In the genomic region with DNA sequence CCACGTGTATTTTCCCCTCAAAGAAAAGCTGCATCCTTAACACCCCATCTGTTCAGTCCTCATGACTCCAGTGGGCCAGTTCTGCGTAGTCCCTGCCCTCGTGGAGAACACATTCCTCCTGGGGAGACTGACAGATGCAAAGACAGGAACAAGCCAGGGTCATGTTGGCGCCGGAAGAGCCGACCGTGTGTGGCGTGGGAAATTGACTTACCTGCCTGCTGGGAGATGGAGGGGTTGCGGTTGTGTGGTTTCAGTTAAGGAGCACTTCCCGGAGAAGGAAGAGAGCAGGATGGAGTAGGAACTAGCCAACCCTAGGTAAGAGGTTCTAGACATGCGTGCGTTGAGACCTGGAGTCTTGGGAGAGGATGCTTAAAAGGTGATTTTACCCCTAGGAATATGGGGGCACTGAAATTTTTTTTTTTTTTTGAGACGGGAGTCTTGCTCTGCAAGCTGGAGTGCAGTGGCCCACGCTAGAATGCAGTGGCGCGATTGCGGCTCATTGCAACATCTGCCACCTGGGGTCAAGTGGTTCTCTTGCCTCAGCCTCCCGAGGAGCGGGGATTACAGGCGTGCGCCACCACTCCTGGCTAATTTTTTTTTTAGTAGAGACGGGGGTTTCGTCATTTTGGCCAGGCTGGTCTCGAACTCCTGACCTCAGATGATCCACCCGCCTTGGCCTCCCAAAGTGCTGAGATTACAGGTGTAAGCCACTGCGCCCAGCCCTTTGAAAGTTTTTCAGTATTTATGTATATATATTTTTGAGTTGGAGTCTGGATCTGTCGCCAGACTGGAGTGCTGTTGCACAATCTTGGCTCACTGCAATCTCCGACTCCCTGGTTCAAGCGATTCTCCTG, we compare ENCODE assay signal across 9 cellular contexts. TPM values are rescaled to one million over a fixed set of nuclear protein-coding genes. Genes with fewer than 3 reads are reported as not detected.
DNase-seq lines count a peak whose midpoint lies in the region; ATAC-seq, FAIRE-seq and TF ChIP-seq lines count a peak whose summit lies in the region.
"Had no signal": no experiment of that assay in that cellular context is flagged by ENCODE, and none has a peak within 500 bp of the region (broad histone marks: within the 10 kb centered on the region; RNA-seq: fewer than 3 reads in every experiment).

No MANE protein-coding gene starts in this region.

- H3K27me3 ChIP-seq in A673 (replicated peaks; ENCODE audit: insufficient read depth, low read depth, low read length, poor library complexity) (no peaks in the 10 kb centered on the region), HAP-1 (ENCODE audit: low read depth) (no peaks in the 10 kb centered on the region)

- H3K4me1 Mint-ChIP-seq in activated CD4-positive, alpha-beta T cell treated with anti-CD3 and anti-CD28 coated beads, Interleukin-2, amount 10 ng/mL, durations not matched to agents 7 days and 5 days: peaks cover 42% of the 10 kb centered on the region

- POLR2A ChIA-PET in A673 (lab: Charles Lee; ENCODE audit: low non-redundant PET): no interaction called here
- POLR2A ChIA-PET in activated CD4-positive, alpha-beta T cell treated with anti-CD3 and anti-CD28 coated beads, Interleukin-2, amount 10 ng/mL, durations not matched to agents 7 days and 5 days (lab: Charles Lee): no interaction called here

- H3K27ac ChIP-seq in A673 (ENCODE audit: low read depth, low read length, poor library complexity, severe bottlenecking): no peak overlapping the region

- peaks cover 26% of the 10 kb centered on the region for H3K36me3 Mint-ChIP-seq in activated CD4-positive, alpha-beta T cell treated with anti-CD3 and anti-CD28 coated beads, Interleukin-2, amount 10 ng/mL, durations not matched to agents 7 days and 5 days (ENCODE audit: low read depth)

- peak overlapping the region; percentile 87 for H3K4me3 Mint-ChIP-seq in activated CD4-positive, alpha-beta T cell treated with anti-CD3 and anti-CD28 coated beads, Interleukin-2, amount 10 ng/mL, durations not matched to agents 7 days and 5 days

- no peaks in the 10 kb centered on the region for H3K27me3 Mint-ChIP-seq in activated CD4-positive, alpha-beta T cell treated with anti-CD3 and anti-CD28 coated beads, Interleukin-2, amount 10 ng/mL, durations not matched to agents 7 days and 5 days

- in situ Hi-C loops in HAP-1 (cut with MboI; ENCODE audit: low sequenced_read_pairs): no loop called here

- H3K36me3 ChIP-seq in A673 (ENCODE audit: insufficient read depth, low read length, poor library complexity, severe bottlenecking) (peaks cover 16% of the 10 kb centered on the region), HAP-1 (replicated peaks) (peaks cover 27% of the 10 kb centered on the region)

- no peak for FAIRE-seq in H54 (lab: Jason Lieb, UNC)

- no TSS peak for BruUV-seq in A673 (replicated peaks; lab: Mats Ljungman, UMichigan)

- TF ChIP-seq POLR2A in GM18505 (IDR thresholded peaks at IDR 0.05; ENCODE audit: borderline replicate concordance, extremely low read depth, insufficient read depth, insufficient read length): no peak
- no peak for TF ChIP-seq POLR2A in H54 (IDR thresholded peaks at IDR 0.05; ENCODE audit: low read depth, low read length)

- no peaks in the 10 kb centered on the region for H3K9me3 Mint-ChIP-seq in activated CD4-positive, alpha-beta T cell treated with anti-CD3 and anti-CD28 coated beads, Interleukin-2, amount 10 ng/mL, durations not matched to agents 7 days and 5 days

- CTCF ChIA-PET in A673 (lab: Charles Lee): interaction anchor here (1.0 kb wide), 1 partner anchor 17 kb away, joined by 8 read pairs; no protein-coding TSS in a partner anchor
- CTCF ChIA-PET in activated CD4-positive, alpha-beta T cell treated with anti-CD3 and anti-CD28 coated beads, Interleukin-2, amount 10 ng/mL, durations not matched to agents 7 days and 5 days (lab: Charles Lee): interaction anchor here (0.6 to 1.6 kb wide), 2 partner anchors 44 to 81 kb away, joined by 4 read pairs; no protein-coding TSS in a partner anchor

- no peak for TF ChIP-seq CTCF in A673 (conservative IDR thresholded peaks at IDR 0.05; ENCODE audit: low read depth, low read length)
- no peak for TF ChIP-seq CTCF in fibroblast of pulmonary artery (IDR thresholded peaks at IDR 0.05; ENCODE audit: low read length, missing control alignments)
- no peak for TF ChIP-seq CTCF in retinal pigment epithelial cell (conservative IDR thresholded peaks at IDR 0.05; ENCODE audit: low read depth, low read length)

- peak overlapping the region; percentile 97 for H3K27ac Mint-ChIP-seq in activated CD4-positive, alpha-beta T cell treated with anti-CD3 and anti-CD28 coated beads, Interleukin-2, amount 10 ng/mL, durations not matched to agents 7 days and 5 days

- H3K9me3 ChIP-seq in A673 (ENCODE audit: low read depth, low read length, poor library complexity, severe bottlenecking) (no peaks in the 10 kb centered on the region), HAP-1 (no peaks in the 10 kb centered on the region)

- intact Hi-C loops in A673 (cut with micrococcal nuclease; ENCODE audit: unreplicated experiment): no loop called here

- H3K4me1 ChIP-seq in A673 (ENCODE audit: insufficient read depth, low read length, poor library complexity, severe bottlenecking) (peaks cover 8% of the 10 kb centered on the region), HAP-1 (peaks cover 2% of the 10 kb centered on the region; the same call in 1 of the 2 replicates)

- no peak for ATAC-seq in GM18505 (IDR thresholded peaks at IDR 0.05; ENCODE audit: unreplicated experiment)

- peak overlapping the region; percentile 78 for H3K4me3 ChIP-seq in A673 (ENCODE audit: low read depth, low read length, poor library complexity, severe bottlenecking)
- peak overlapping the region; percentile 94 for H3K4me3 ChIP-seq in HAP-1
- peak overlapping the region; percentile 81 for H3K4me3 ChIP-seq in fibroblast of pulmonary artery (replicated peaks; ENCODE audit: low read depth, low read length)
- peak overlapping the region; percentile 68 for H3K4me3 ChIP-seq in retinal pigment epithelial cell (ENCODE audit: low read length)

- DNase-seq in A673 (ENCODE audit: low spot score) (no peak), HAP-1 (ENCODE audit: low spot score in 2 of 2) (peak; percentile 34 to 43), fibroblast of pulmonary artery (ENCODE audit: low read depth) (peak; percentile 37), retinal pigment epithelial cell (ENCODE audit: low read depth) (no peak), KG1 (lab: John Stamatoyannopoulos, UW) (no peak), H54 (ENCODE audit: insufficient read length, low spot score) (no peak)
- DNase-seq in activated CD4-positive, alpha-beta T cell treated with anti-CD3 and anti-CD28 coated beads, Interleukin-2, amount 10 ng/mL, durations not matched to agents 7 days and 5 days: peak; percentile 19

RNA-seq across cellular contexts. Expression of a gene that starts 1.4 kb away (rescaled TPM):
- 46.4 and 57.3 TPM in 2 replicates for total RNA-seq in A673 (2021)
- total RNA-seq in activated CD4-positive, alpha-beta T cell treated with anti-CD3 and anti-CD28 coated beads, Interleukin-2, amount 10 ng/mL, durations not matched to agents 7 days and 5 days: 10 to 100 TPM; 65.3 to 65.9 TPM

RNA-seq across cellular contexts. Expression of a gene that starts 21.8 kb away (rescaled TPM):
- total RNA-seq in A673 (2021): 0.34 and 0.63 TPM in 2 replicates
- total RNA-seq in activated CD4-positive, alpha-beta T cell treated with anti-CD3 and anti-CD28 coated beads, Interleukin-2, amount 10 ng/mL, durations not matched to agents 7 days and 5 days: 1 to 10 TPM; 1.6 to 1.9 TPM

RNA-seq across cellular contexts. Expression of a gene that starts 27.5 kb away (rescaled TPM):
- total RNA-seq in A673 (2021): 121 and 123 TPM in 2 replicates
- 100 to 1,000 TPM; 115 to 128 TPM for total RNA-seq in activated CD4-positive, alpha-beta T cell treated with anti-CD3 and anti-CD28 coated beads, Interleukin-2, amount 10 ng/mL, durations not matched to agents 7 days and 5 days

RNA-seq across cellular contexts. Expression of a gene that starts 34.9 kb away (rescaled TPM):
- not detected in 2 replicates for total RNA-seq in A673 (2021)
- not detected for total RNA-seq in activated CD4-positive, alpha-beta T cell treated with anti-CD3 and anti-CD28 coated beads, Interleukin-2, amount 10 ng/mL, durations not matched to agents 7 days and 5 days
- total RNA-seq: left colon had no signal

Comparison
In these comparisons a context has a peak if more than half of its experiments do, and no peak if none do; other contexts are left out.
1. DNase-seq: peak in HAP-1 (2 of 2), activated CD4-positive, alpha-beta T cell treated with anti-CD3 and anti-CD28 coated beads, Interleukin-2, amount 10 ng/mL, durations not matched to agents 7 days and 5 days (single experiment) and fibroblast of pulmonary artery (single experiment); none in A673 (single experiment), retinal pigment epithelial cell (single experiment), KG1 (single experiment) and H54 (single experiment).
2. Peak in every context shown above with its lines, with median percentiles within 50 percentile points of each other: H3K4me3 ChIP-seq.